Comparison of ENCODE assay signal across 8 cellular contexts in genomic region chr6:146913842-146914562, GRCh38.
DNase-seq lines count a peak whose midpoint lies in the region; ATAC-seq, FAIRE-seq and TF ChIP-seq lines count a peak whose summit lies in the region.

No MANE protein-coding gene starts in this region.

- no peaks in the 10 kb centered on the region for H3K27me3 ChIP-seq in bronchial epithelial cell (ENCODE audit: control insufficient read depth, insufficient read depth, low read length)
- no peaks in the 10 kb centered on the region for H3K27me3 ChIP-seq in skeletal muscle satellite cell (ENCODE audit: control insufficient read depth, insufficient read depth, low read length)

- H3K9ac ChIP-seq in skeletal muscle satellite cell (ENCODE audit: low read depth, low read length): peak overlapping the region; percentile 90

- peak; percentile 96 for DNase-seq in GM04503 (ENCODE audit: low read depth)
- DNase-seq in NOMO-1 treated with DMSO at 0.1 percent for 48 hours (lab: John Stamatoyannopoulos, UW; ENCODE audit: unreplicated experiment): peak; percentile 63
- peak; percentile 93 for DNase-seq in bronchial epithelial cell (ENCODE audit: low read depth)
- DNase-seq in iPS-NIHi7 (ENCODE audit: extremely low spot score): peak; percentile 82
- DNase-seq in GM20000 (ENCODE audit: low spot score): no peak

- peaks cover 38% of the 10 kb centered on the region for H3K4me1 ChIP-seq in skeletal muscle satellite cell (ENCODE audit: control insufficient read depth, insufficient read depth, low read length)

- no peaks in the 10 kb centered on the region for H3K9me3 ChIP-seq in skeletal muscle satellite cell (replicated peaks; ENCODE audit: low read length)

- ATAC-seq in HG03439 (IDR thresholded peaks at IDR 0.05; ENCODE audit: unreplicated experiment): no peak
- no peak for ATAC-seq in GM18870 (IDR thresholded peaks at IDR 0.05; ENCODE audit: unreplicated experiment)

- TF ChIP-seq CTCF in bronchial epithelial cell (IDR thresholded peaks at IDR 0.05; ENCODE audit: insufficient read depth, low read length, severe bottlenecking) (peak; percentile 4), GM20000 (IDR thresholded peaks at IDR 0.05; ENCODE audit: extremely low read depth, missing control alignments) (no peak)

- no peak for FAIRE-seq in bronchial epithelial cell (lab: Jason Lieb, UNC)

- H3K4me2 ChIP-seq in skeletal muscle satellite cell (ENCODE audit: low read length): peak overlapping the region; percentile 82

- H3K4me3 ChIP-seq in bronchial epithelial cell (ENCODE audit: low read depth, low read length) (no peak overlapping the region), skeletal muscle satellite cell (ENCODE audit: low read length) (peak overlapping the region; percentile 64)

- H3K36me3 ChIP-seq in bronchial epithelial cell (ENCODE audit: control insufficient read depth, insufficient read depth, low read length) (no peaks in the 10 kb centered on the region), skeletal muscle satellite cell (ENCODE audit: insufficient read depth, low read length) (no peaks in the 10 kb centered on the region)
